18 cellular contexts compared by ENCODE assay signal in genomic region chr1:39063775-39064174, GRCh38. TPM values are rescaled to one million over a fixed set of nuclear protein-coding genes. Genes with fewer than 3 reads are reported as not detected.
DNase-seq lines count a peak whose midpoint lies in the region; ATAC-seq, FAIRE-seq and TF ChIP-seq lines count a peak whose summit lies in the region.
"Had no signal": no experiment of that assay in that cellular context is flagged by ENCODE, and none has a peak within 500 bp of the region (broad histone marks: within the 10 kb centered on the region; RNA-seq: fewer than 3 reads in every experiment).

No MANE protein-coding gene starts in this region.

- H2AFZ ChIP-seq in HepG2 (ENCODE audit: low read length) (no peak overlapping the region), K562 (ENCODE audit: low read depth, low read length) (peak overlapping the region; percentile 88)

- no peaks in the 10 kb centered on the region for H3K9me1 ChIP-seq in K562 (ENCODE audit: control insufficient read depth, insufficient read depth, low read length)

- DNase-seq in HepG2 (ENCODE audit: low spot score) (no peak), K562 (ENCODE audit: extremely low read depth in 1 of 4, low spot score in 3 of 4) (no peak), left lung (no peak), glutamatergic neuron (no peak), pancreas (no peak)
- no peak for DNase-seq in stimulated activated CD8-positive, alpha-beta memory T cell treated with anti-CD3 and anti-CD28 coated beads, Interleukin-4, amount 100 ng/mL, for 48 hours
- DNase-seq: DMS 273 treated with DMSO at 0.1 percent for 48 hours; GF-D8; GOT3; NCI-H1417; NCI-H1930; NCI-H2171; NCI-H446; NK-92 treated with Interleukin-12 subunit alpha and Interleukin-12 subunit beta, amount 100 ng/mL, for 24 hours had no signal

- H3K4me1 Mint-ChIP-seq in glutamatergic neuron (ENCODE audit: low read depth, unreplicated experiment) = no peaks in the 10 kb centered on the region

- no peaks in the 10 kb centered on the region for H4K20me1 ChIP-seq in HepG2 (ENCODE audit: insufficient read depth, low read length)
- no peaks in the 10 kb centered on the region for H4K20me1 ChIP-seq in K562 (replicated peaks; ENCODE audit: control insufficient read depth, insufficient read depth, low read length)

- no peak overlapping the region for H3K4me2 ChIP-seq in HepG2 (ENCODE audit: low read depth, low read length)
- no peak overlapping the region for H3K4me2 ChIP-seq in K562 (ENCODE audit: insufficient read depth, low read length)

- WGBS in liver = 61% methylated on average over 6 of the region's 6 CpGs
- WGBS in HepG2 (ENCODE audit: low lambda C conversion rate) = 72% methylated on average over 6 of the region's 6 CpGs
- 42% methylated on average over 6 of the region's 6 CpGs for WGBS in K562 (ENCODE audit: insufficient coverage, low coverage, missing lambda C conversion rate)
- WGBS in pancreas, 2 donors = 59 to 66% methylated on average over 6 of the region's 6 CpGs

- FAIRE-seq in HepG2 (lab: Jason Lieb, UNC) (no peak), K562 (lab: Jason Lieb, UNC) (no peak), pancreas (lab: Jason Lieb, UNC) (no peak)

- H3K9me3 ChIP-seq in liver (ENCODE audit: control insufficient read depth in 4 of 4, low read length in 3 of 4) = no peaks in the 10 kb centered on the region
- no peaks in the 10 kb centered on the region for H3K9me3 ChIP-seq in HepG2 (ENCODE audit: low read length)
- no peaks in the 10 kb centered on the region for H3K9me3 ChIP-seq in K562 (replicated peaks; ENCODE audit: control insufficient read depth, insufficient read depth, low read depth, low read length)
- no peaks in the 10 kb centered on the region for H3K9me3 ChIP-seq in left lung
- H3K9me3 ChIP-seq in pancreas = no peaks in the 10 kb centered on the region

- in situ Hi-C loops in HepG2 (cut with HindIII; ENCODE audit: extremely low pct_ligation_motif_present, low pct_unique_long_range_greater_than_20kb) (no loop called here), K562 (cut with MboI) (no loop called here)

- no peak for ATAC-seq in HepG2
- no peak for ATAC-seq in K562
- peak; percentile 25 for ATAC-seq in left lung
- ATAC-seq in HG03439 (IDR thresholded peaks at IDR 0.05; ENCODE audit: unreplicated experiment) = no peak
- no peak for ATAC-seq in pancreas

- no peaks in the 10 kb centered on the region for H3K4me1 ChIP-seq in liver (ENCODE audit: control insufficient read depth in 4 of 4, insufficient read depth in 4 of 4, low read length in 3 of 4)
- no peaks in the 10 kb centered on the region for H3K4me1 ChIP-seq in HepG2 (ENCODE audit: insufficient read depth, low read length)
- H3K4me1 ChIP-seq in K562 (replicated peaks in 1 of 2; ENCODE audit: control insufficient read depth in 2 of 2, insufficient read depth in 2 of 2, low read length in 2 of 2) = peaks cover 0 to 7% of the 10 kb centered on the region in 2 experiments; a peak in 2 of 5 replicates
- no peaks in the 10 kb centered on the region for H3K4me1 ChIP-seq in left lung
- H3K4me1 ChIP-seq in pancreas = no peaks in the 10 kb centered on the region

- intact Hi-C loops in HepG2 (cut with micrococcal nuclease; ENCODE audit: unreplicated experiment) (no loop called here), K562 (cut with micrococcal nuclease) (no loop called here), left lung (cut with DNase I) (no loop called here), pancreas (cut with DNase I) (no loop called here)

- H3K79me2 ChIP-seq in HepG2 (ENCODE audit: insufficient read depth, low read length) (no peaks in the 10 kb centered on the region), K562 (ENCODE audit: control insufficient read depth, insufficient read depth, low read length) (no peaks in the 10 kb centered on the region)

- no peaks in the 10 kb centered on the region for H3K27me3 Mint-ChIP-seq in glutamatergic neuron (ENCODE audit: unreplicated experiment)
- H3K27me3 Mint-ChIP-seq: B cell had no signal

- H3K27ac ChIP-seq in liver (ENCODE audit: low read depth in 1 of 2, low read length in 2 of 2) (peak overlapping the region; percentile 46 to 61), HepG2 (ENCODE audit: extremely low read length, insufficient read depth, low read length) (no peak overlapping the region), K562 (ENCODE audit: extremely low read depth, low read depth, low read length) (no peak overlapping the region; the same call in 2 of the 3 replicates), left lung (peak overlapping the region in 1 of 2 donors; percentile 42), pancreas (no peak overlapping the region)
- H3K27ac ChIP-seq: 22Rv1 had no signal

- H3K27me3 ChIP-seq in liver (ENCODE audit: control insufficient read depth in 4 of 4, insufficient read depth in 4 of 4, low read length in 3 of 4) (no peaks in the 10 kb centered on the region), HepG2 (ENCODE audit: control insufficient read depth in 1 of 2, insufficient read depth in 2 of 2, low read length in 2 of 2) (no peaks in the 10 kb centered on the region), K562 (ENCODE audit: control insufficient read depth in 2 of 2, insufficient read depth in 2 of 2, low read length in 2 of 2) (no peaks in the 10 kb centered on the region), left lung (no peaks in the 10 kb centered on the region), pancreas (no peaks in the 10 kb centered on the region)

- TF ChIP-seq CTCF in liver (IDR thresholded peaks at IDR 0.05; ENCODE audit: low read depth, low read length, missing input control) = no peak
- TF ChIP-seq CTCF in HepG2 (CRISPR knock-in tag; IDR thresholded peaks at IDR 0.05) = no peak
- no peak for TF ChIP-seq CTCF in K562 (IDR thresholded peaks at IDR 0.05 in 2 of 3, conservative IDR thresholded peaks at IDR 0.05 in 1 of 3; ENCODE audit: insufficient read depth in 2 of 3, low read depth in 1 of 3, low read length in 3 of 3)
- TF ChIP-seq CTCF in left lung (IDR thresholded peaks at IDR 0.05) = no peak
- no peak for TF ChIP-seq CTCF in glutamatergic neuron (IDR thresholded peaks at IDR 0.05; ENCODE audit: partially characterized antibody, unreplicated experiment)
- TF ChIP-seq CTCF in pancreas (IDR thresholded peaks at IDR 0.05) = no peak

- BruUV-seq in HepG2 (replicated peaks; lab: Mats Ljungman, UMichigan) (no TSS peak), K562 (replicated peaks; lab: Mats Ljungman, UMichigan) (no TSS peak)

- CTCF ChIA-PET in HepG2 (lab: Yijun Ruan, JAX; ENCODE audit: low intra/inter-chr PET ratio, low total read pairs) (no interaction called here), K562 (lab: Yijun Ruan, JAX; ENCODE audit: low intra/inter-chr PET ratio) (no interaction called here)

- TF ChIP-seq EP300 in HepG2 (IDR thresholded peaks at IDR 0.05; ENCODE audit: low read depth in 2 of 2, low read length in 2 of 2) (no peak), HepG2 (CRISPR knock-in tag; IDR thresholded peaks at IDR 0.05; ENCODE audit: borderline replicate concordance) (no peak), K562 (IDR thresholded peaks at IDR 0.05; ENCODE audit: low read length) (no peak)

- POLR2A ChIA-PET in HepG2 (lab: Yijun Ruan, JAX) = no interaction called here
- POLR2A ChIA-PET in K562 (lab: Yijun Ruan, JAX) = interaction anchor here (1.1 kb wide), 1 partner anchor 16 kb away, joined by 5 read pairs; no protein-coding TSS in a partner anchor

- H3K36me3 Mint-ChIP-seq in glutamatergic neuron (ENCODE audit: unreplicated experiment) = no peaks in the 10 kb centered on the region

- peak in 1 of 2 donors; percentile 5 for TF ChIP-seq RAD21 in liver (IDR thresholded peaks at IDR 0.05)
- TF ChIP-seq RAD21 in HepG2 (CRISPR knock-in tag; IDR thresholded peaks at IDR 0.05) = no peak
- no peak for TF ChIP-seq RAD21 in K562 (CRISPR knock-in tag; conservative IDR thresholded peaks at IDR 0.05 in 1 of 2, IDR thresholded peaks at IDR 0.05 in 1 of 2)

- H3K9ac ChIP-seq in liver (ENCODE audit: low read depth in 1 of 2, low read length in 2 of 2) (no peak overlapping the region), HepG2 (ENCODE audit: insufficient read depth, low read depth, low read length) (no peak overlapping the region), K562 (ENCODE audit: insufficient read depth in 1 of 2, low read depth in 2 of 2, low read length in 2 of 2) (no peak overlapping the region)

- H3K9me3 Mint-ChIP-seq in glutamatergic neuron (ENCODE audit: unreplicated experiment) = no peaks in the 10 kb centered on the region

- H3K27ac Mint-ChIP-seq in glutamatergic neuron (ENCODE audit: unreplicated experiment) = no peak overlapping the region
- H3K27ac Mint-ChIP-seq: B cell had no signal

- no peaks in the 10 kb centered on the region for H3K36me3 ChIP-seq in liver (ENCODE audit: control insufficient read depth in 4 of 4, insufficient read depth in 3 of 4, low read depth in 1 of 4, low read length in 3 of 4)
- no peaks in the 10 kb centered on the region for H3K36me3 ChIP-seq in HepG2 (replicated peaks in 1 of 2; ENCODE audit: control insufficient read depth in 1 of 2, insufficient read depth in 2 of 2, low read length in 2 of 2)
- no peaks in the 10 kb centered on the region for H3K36me3 ChIP-seq in K562 (ENCODE audit: control insufficient read depth, insufficient read depth, low read length)
- no peaks in the 10 kb centered on the region for H3K36me3 ChIP-seq in left lung
- H3K36me3 ChIP-seq in pancreas = no peaks in the 10 kb centered on the region

- H3K4me3 ChIP-seq in liver (ENCODE audit: low read depth in 1 of 3, low read length in 3 of 3) (no peak overlapping the region), HepG2 (replicated peaks in 1 of 3; ENCODE audit: insufficient read depth in 1 of 3, low read depth in 2 of 3, low read length in 3 of 3) (no peak overlapping the region), K562 (no peak overlapping the region), left lung (no peak overlapping the region), pancreas (no peak overlapping the region)

- TF ChIP-seq POLR2A in HepG2 (IDR thresholded peaks at IDR 0.05; ENCODE audit: insufficient read depth in 1 of 2, low read depth in 2 of 2, low read length in 2 of 2) (no peak), K562 (conservative IDR thresholded peaks at IDR 0.05) (no peak)

- H3K4me3 Mint-ChIP-seq in glutamatergic neuron (ENCODE audit: unreplicated experiment) = no peak overlapping the region
- H3K4me3 Mint-ChIP-seq: B cell had no signal

RNA-seq across cellular contexts. Expression of gene NDUFS5, which starts 37.6 kb away (rescaled TPM):
- 100 to 1,000 TPM; 193 to 213 TPM for total RNA-seq in liver
- polyA plus RNA-seq in liver = 100 to 1,000 TPM; 259 to 308 TPM
- 466 and 655 TPM in 2 replicates for total RNA-seq in HepG2 (2016; rRNA removed; fragmentation: Illumina TruSeq; extraction: Trizol)
- 163 and 167 TPM in 2 replicates for total RNA-seq in HepG2 (2016; cell fraction: cytosol; rRNA removed; fragmentation: Illumina TruSeq; extraction: Trizol; ENCODE audit: low read depth)
- 464 and 703 TPM in 2 replicates for total RNA-seq in HepG2 (2016; cell fraction: insoluble cytoplasmic fraction; rRNA removed; fragmentation: Illumina TruSeq; extraction: Trizol)
- 156 and 158 TPM in 2 replicates for total RNA-seq in HepG2 (2016; cell fraction: membrane; rRNA removed; fragmentation: Illumina TruSeq; extraction: Trizol)
- total RNA-seq in HepG2 (2016; cell fraction: nucleus; rRNA removed; fragmentation: Illumina TruSeq; extraction: Trizol) = 154 and 170 TPM in 2 replicates
- 219 and 263 TPM in 2 replicates for polyA plus RNA-seq in HepG2 (2011; rRNA removed)
- polyA plus RNA-seq in HepG2 (2011; cell fraction: cytosol; rRNA removed) = 226 and 341 TPM in 2 replicates
- 45.6 and 70.1 TPM in 2 replicates for polyA plus RNA-seq in HepG2 (2011; cell fraction: nucleus; rRNA removed)
- polyA plus RNA-seq in HepG2 (2012) = 314 and 392 TPM in 2 replicates
- polyA plus RNA-seq in HepG2 (2016; cell fraction: cytosol; fragmentation: Illumina TruSeq; extraction: Trizol; ENCODE audit: low read depth) = 179 and 209 TPM in 2 replicates
- 671 and 732 TPM in 2 replicates for polyA plus RNA-seq in HepG2 (2016; cell fraction: insoluble cytoplasmic fraction; fragmentation: Illumina TruSeq; extraction: Trizol; ENCODE audit: low read depth)
- polyA plus RNA-seq in HepG2 (2016; cell fraction: membrane; fragmentation: Illumina TruSeq; extraction: Trizol; ENCODE audit: low read depth) = 158 and 161 TPM in 2 replicates
- 262 and 271 TPM in 2 replicates for polyA plus RNA-seq in HepG2 (2016; cell fraction: nucleus; fragmentation: Illumina TruSeq; extraction: Trizol; ENCODE audit: insufficient read depth, low read depth)
- 54.3 and 179 TPM in 2 replicates for polyA minus RNA-seq in HepG2 (2011; rRNA and poly(A)+ RNA removed; ENCODE audit: low replicate concordance)
- 50.5 and 67.1 TPM in 2 replicates for polyA minus RNA-seq in HepG2 (2011; cell fraction: cytosol; rRNA and poly(A)+ RNA removed)
- polyA minus RNA-seq in HepG2 (2011; cell fraction: nucleus; rRNA and poly(A)+ RNA removed) = 41.3 and 58.2 TPM in 2 replicates
- total RNA-seq in K562 (2011; cell fraction: chromatin; rRNA removed; ENCODE audit: low replicate concordance) = 66.1 and 87.1 TPM in 2 replicates
- total RNA-seq in K562 (2011; cell fraction: nucleolus; rRNA removed) = 111 and 135 TPM in 2 replicates
- total RNA-seq in K562 (2011; cell fraction: nucleoplasm; rRNA removed) = 140 and 150 TPM in 2 replicates
- 1,178 and 1,281 TPM in 2 replicates for total RNA-seq in K562 (2014; rRNA removed)
- 1,116 and 1,227 TPM in 2 replicates for total RNA-seq in K562 (2014; rRNA removed; fragmentation: Illumina TruSeq; extraction: Trizol)
- total RNA-seq in K562 (2015; rRNA removed; fragmentation: Illumina TruSeq; extraction: Trizol) = 976 and 1,027 TPM in 2 replicates
- 499 and 523 TPM in 2 replicates for total RNA-seq in K562 (2021)
- 839 and 1,074 TPM in 2 replicates for polyA plus RNA-seq in K562 (2011; rRNA removed)
- polyA plus RNA-seq in K562 (2011; cell fraction: cytosol; rRNA removed) = 254 and 811 TPM in 2 replicates
- 160 and 368 TPM in 2 replicates for polyA plus RNA-seq in K562 (2011; cell fraction: nucleus; rRNA removed)
- 421 and 1,566 TPM in 2 replicates for polyA plus RNA-seq in K562 (2012)
- polyA plus RNA-seq in K562 (2014; fragmentation: Illumina TruSeq; extraction: Trizol) = 1,614 and 1,625 TPM in 2 replicates
- polyA plus RNA-seq in K562 (2014; fragmentation: Nextera tagmentation; extraction: Ambion mirVana) = 1,000 to 10,000 TPM; 2,515 to 2,737 TPM
- polyA plus RNA-seq in K562 (2014; rRNA removed) = 1,487 and 1,540 TPM in 2 replicates
- 775 and 778 TPM in 2 replicates for polyA minus RNA-seq in K562 (2011; rRNA and poly(A)+ RNA removed)
- polyA minus RNA-seq in K562 (2011; cell fraction: cytosol; rRNA and poly(A)+ RNA removed) = 126 and 154 TPM in 2 replicates
- polyA minus RNA-seq in K562 (2011; cell fraction: nucleus; rRNA and poly(A)+ RNA removed) = 43.4 and 90.9 TPM in 2 replicates
- 100 to 1,000 TPM; 104 to 166 TPM for total RNA-seq in left lung
- total RNA-seq in glutamatergic neuron (ENCODE audit: unreplicated experiment) = 320 TPM
- total RNA-seq in pancreas = 10 to 100 TPM; 52.2 to 82.6 (median 66.9) TPM
- 100 to 1,000 TPM; 257 to 319 TPM for polyA plus RNA-seq in pancreas

Comparison
In these comparisons a context has a peak if more than half of its experiments do, and no peak if none do; other contexts are left out.
1. H3K27ac ChIP-seq: peak in liver (2 of 2); none in HepG2 (single experiment), K562 (single experiment) and pancreas (0 of 4).